In genomic region chr10:116272497-116273221, GRCh38 we compare ENCODE assay signal across 8 cellular contexts. TPM values are rescaled to one million over a fixed set of nuclear protein-coding genes. Genes with fewer than 3 reads are reported as not detected.
DNase-seq lines count a peak whose midpoint lies in the region; ATAC-seq, FAIRE-seq and TF ChIP-seq lines count a peak whose summit lies in the region.

GFRA1 (minus strand) TSS chr10:116273206; CDS start chr10:116272029, 1,177 bp downstream.

- peak within 1 kb of the TSS; percentile 68 to 74 for H3K4me3 Mint-ChIP-seq in stimulated activated naive CD8-positive, alpha-beta T cell treated with anti-CD3 and anti-CD28 coated beads, Interleukin-15, amount 100 ng/mL, for 72 hours

- in situ Hi-C loops in astrocyte of the spinal cord (cut with HindIII; ENCODE audit: low sequenced_read_pairs): no loop called here

- no peak within 1 kb of the TSS for H3K9ac ChIP-seq in kidney (ENCODE audit: low read length in 2 of 2)

- no peaks in the 10 kb centered on the region for H3K9me3 Mint-ChIP-seq in stimulated activated naive CD8-positive, alpha-beta T cell treated with anti-CD3 and anti-CD28 coated beads, Interleukin-15, amount 100 ng/mL, for 72 hours

- H3K27ac Mint-ChIP-seq in stimulated activated naive CD8-positive, alpha-beta T cell treated with anti-CD3 and anti-CD28 coated beads, Interleukin-15, amount 100 ng/mL, for 72 hours: peak within 1 kb of the TSS in 1 of 2 donors; percentile 76

- CTCF ChIA-PET in AG04450 (lab: Charles Lee): interaction anchor here (0.6 to 1.8 kb wide), 6 partner anchors 9 to 482 kb away, joined by 3 to 5 read pairs (median 4); no protein-coding TSS in a partner anchor

- H3K4me3 ChIP-seq in AG04450 (ENCODE audit: low read depth, low read length) (peak within 1 kb of the TSS; percentile 51), H7 (ENCODE audit: insufficient read depth, low read depth, low read length) (peak within 1 kb of the TSS; percentile 57), astrocyte of the spinal cord (ENCODE audit: low read depth, low read length) (peak within 1 kb of the TSS; percentile 53), kidney (ENCODE audit: low read length in 2 of 2) (peak within 1 kb of the TSS; percentile 44 to 55)
- no peak within 1 kb of the TSS for H3K4me3 ChIP-seq in effector memory CD4-positive, alpha-beta T cell (ENCODE audit: insufficient read depth, low read depth, low read length, poor library complexity, severe bottlenecking)

- TF ChIP-seq CTCF in AG04450 (IDR thresholded peaks at IDR 0.05; ENCODE audit: low read depth, low read length): no peak
- TF ChIP-seq CTCF in astrocyte of the spinal cord (IDR thresholded peaks at IDR 0.05; ENCODE audit: low read depth, low read length): no peak
- TF ChIP-seq CTCF in kidney (IDR thresholded peaks at IDR 0.05; ENCODE audit: borderline replicate concordance, extremely low read depth, insufficient read depth): no peak

- H3K4me1 Mint-ChIP-seq in stimulated activated naive CD8-positive, alpha-beta T cell treated with anti-CD3 and anti-CD28 coated beads, Interleukin-15, amount 100 ng/mL, for 72 hours: peaks cover 30% of the 10 kb centered on the region

- ATAC-seq in stimulated activated naive CD8-positive, alpha-beta T cell treated with anti-CD3 and anti-CD28 coated beads, Interleukin-15, amount 100 ng/mL, for 72 hours: peak; percentile 68
- ATAC-seq in HG02885 (IDR thresholded peaks at IDR 0.05; ENCODE audit: poor library complexity, unreplicated experiment): no peak

- intact Hi-C loops in kidney (cut with DNase I): loop anchor here (10.0 kb wide), 1 partner anchor 328 kb away; no protein-coding TSS in a partner anchor

- no peaks in the 10 kb centered on the region for H3K36me3 ChIP-seq in H7 (replicated peaks; ENCODE audit: control insufficient read depth, insufficient read depth, low read length)
- H3K36me3 ChIP-seq in kidney (ENCODE audit: control insufficient read depth in 1 of 2, insufficient read depth in 2 of 2, low read length in 2 of 2): no peaks in the 10 kb centered on the region
- no peaks in the 10 kb centered on the region for H3K36me3 ChIP-seq in effector memory CD4-positive, alpha-beta T cell (ENCODE audit: control insufficient read depth, insufficient read depth, low read length)

- peaks cover 57% of the 10 kb centered on the region for H3K27me3 ChIP-seq in AG04450 (ENCODE audit: control insufficient read depth, insufficient read depth, low read length)
- peaks cover 75% of the 10 kb centered on the region for H3K27me3 ChIP-seq in H7 (ENCODE audit: control insufficient read depth, insufficient read depth, low read length)
- H3K27me3 ChIP-seq in effector memory CD4-positive, alpha-beta T cell (replicated peaks; ENCODE audit: control insufficient read depth, insufficient read depth, low read length, poor library complexity, severe bottlenecking): peaks cover 17% of the 10 kb centered on the region

- no peak for DNase-seq in AG04450 (ENCODE audit: low read depth, low spot score)
- peak; percentile 91 for DNase-seq in H7
- DNase-seq in astrocyte of the spinal cord (ENCODE audit: low read depth, low spot score): no peak
- DNase-seq in kidney: peak; percentile 85
- DNase-seq in stimulated activated naive CD8-positive, alpha-beta T cell treated with anti-CD3 and anti-CD28 coated beads, Interleukin-15, amount 100 ng/mL, for 72 hours: peak in 1 of 2 donors; percentile 20
- DNase-seq in NCI-H146 treated with DMSO at 0.1 percent for 48 hours (lab: John Stamatoyannopoulos, UW; ENCODE audit: unreplicated experiment): no peak
- DNase-seq in effector memory CD4-positive, alpha-beta T cell: no peak

- H3K27me3 Mint-ChIP-seq in stimulated activated naive CD8-positive, alpha-beta T cell treated with anti-CD3 and anti-CD28 coated beads, Interleukin-15, amount 100 ng/mL, for 72 hours: peaks cover 96% of the 10 kb centered on the region

- peaks cover 0 to 9% of the 10 kb centered on the region in 2 donors for H3K4me1 ChIP-seq in kidney (ENCODE audit: control insufficient read depth in 1 of 2, insufficient read depth in 1 of 2, low read depth in 1 of 2, low read length in 2 of 2)
- H3K4me1 ChIP-seq in effector memory CD4-positive, alpha-beta T cell (ENCODE audit: control insufficient read depth, insufficient read depth, low read length, poor library complexity, severe bottlenecking): no peaks in the 10 kb centered on the region

- FAIRE-seq in kidney (lab: Jason Lieb, UNC): no peak

- H3K9me3 ChIP-seq in AG04450 (ENCODE audit: control insufficient read depth, insufficient read depth, low read length) (peaks cover 3% of the 10 kb centered on the region; the same call in 1 of the 2 replicates), kidney (ENCODE audit: control insufficient read depth in 1 of 2, low read length in 2 of 2) (no peaks in the 10 kb centered on the region)
- H3K9me3 ChIP-seq in effector memory CD4-positive, alpha-beta T cell (ENCODE audit: control insufficient read depth, low read length): no peaks in the 10 kb centered on the region

- H3K27ac ChIP-seq in AG04450 (ENCODE audit: low read depth, low read length): no peak within 1 kb of the TSS
- H3K27ac ChIP-seq in kidney (ENCODE audit: low read depth in 2 of 2, low read length in 2 of 2): peak within 1 kb of the TSS in 1 of 2 donors; percentile 30
- no peak within 1 kb of the TSS for H3K27ac ChIP-seq in effector memory CD4-positive, alpha-beta T cell (ENCODE audit: insufficient read depth, low read length, poor library complexity, severe bottlenecking)

- POLR2A ChIA-PET in AG04450 (lab: Yijun Ruan, JAX): interaction anchor here (1.7 kb wide), 1 partner anchor 61 kb away, joined by 5 read pairs; no protein-coding TSS in a partner anchor

RNA-seq across cellular contexts. Expression of gene GFRA1, which starts in this region (rescaled TPM):
- polyA plus RNA-seq in AG04450 (2011; rRNA removed) (6.8 and 7.5 TPM in 2 replicates), kidney (ENCODE audit: insufficient read depth, low read depth, low replicate concordance) (3.0 TPM)
- polyA minus RNA-seq in AG04450 (2011; rRNA and poly(A)+ RNA removed): 5.7 and 6.3 TPM in 2 replicates
- total RNA-seq in H7 (2014; rRNA removed; shearing (Covaris generic)): 1.6 and 1.7 TPM in 2 replicates
- 22.3 TPM for total RNA-seq in kidney

Comparison
In these comparisons a context has a peak if more than half of its experiments do, and no peak if none do; other contexts are left out.
1. DNase-seq: peak in H7 (single experiment) and kidney (single experiment); none in AG04450 (single experiment), astrocyte of the spinal cord (single experiment), NCI-H146 treated with DMSO at 0.1 percent for 48 hours (single experiment) and effector memory CD4-positive, alpha-beta T cell (0 of 3).